In the genomic region with DNA sequence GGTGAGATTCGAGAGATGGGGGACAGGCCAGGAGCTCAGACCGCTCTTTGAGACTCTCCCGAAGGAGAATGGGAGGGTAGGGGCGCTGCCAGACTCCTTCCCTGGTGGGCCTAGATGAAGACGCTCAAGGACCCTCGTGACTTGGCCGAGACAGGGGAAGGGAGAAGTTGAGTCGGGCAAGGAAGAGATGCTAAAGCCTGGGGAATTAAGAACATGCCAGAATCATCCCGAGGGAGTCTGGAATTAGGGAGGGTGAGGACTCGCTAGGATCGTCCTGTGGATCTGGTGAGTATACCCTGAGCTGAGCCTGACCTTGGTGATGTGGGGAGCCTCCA, we compare ENCODE assay signal across 8 cellular contexts. TPM values are rescaled to one million over a fixed set of nuclear protein-coding genes. Genes with fewer than 3 reads are reported as not detected.
DNase-seq lines count a peak whose midpoint lies in the region; ATAC-seq and TF ChIP-seq lines count a peak whose summit lies in the region.

No MANE protein-coding gene starts in this region.

- H3K9ac ChIP-seq in iPS-15b (ENCODE audit: low read depth, low read length), result peak overlapping the region; percentile 96

- H3K27me3 ChIP-seq in iPS-15b (ENCODE audit: control insufficient read depth, insufficient read depth, low read length), result no peaks in the 10 kb centered on the region

- no peak for TF ChIP-seq CTCF in activated B cell treated with CpG ODN at 0.5 μM for 24 hours (IDR thresholded peaks at IDR 0.05)

- no peaks in the 10 kb centered on the region for H3K9me3 Mint-ChIP-seq in T-helper 2 cell treated with Interferon-gamma antibody and Interleukin-4, amounts not matched to agents 5 μg/mL and 100 μg/mL, for 36 hours
- H3K9me3 Mint-ChIP-seq in activated B cell treated with CpG ODN at 0.5 μM for 24 hours, result no peaks in the 10 kb centered on the region
- H3K9me3 Mint-ChIP-seq in stimulated activated naive CD8-positive, alpha-beta T cell treated with anti-CD3 and anti-CD28 coated beads, Interleukin-15, amount 100 ng/mL, for 72 hours, result no peaks in the 10 kb centered on the region

- H3K4me1 ChIP-seq in iPS-15b (ENCODE audit: control insufficient read depth, insufficient read depth, low read length), result no peaks in the 10 kb centered on the region

- DNase-seq in T-helper 2 cell treated with Interferon-gamma antibody and Interleukin-4, amounts not matched to agents 5 μg/mL and 100 μg/mL, for 36 hours (ENCODE audit: low spot score), result no peak
- no peak for DNase-seq in T-helper 2 cell
- DNase-seq in activated B cell treated with CpG ODN at 0.5 μM for 24 hours, result no peak
- DNase-seq in stimulated activated naive CD8-positive, alpha-beta T cell treated with anti-CD3 and anti-CD28 coated beads, Interleukin-15, amount 100 ng/mL, for 72 hours, result no peak
- no peak for DNase-seq in middle frontal gyrus (ENCODE audit: extremely low spot score, low spot score)
- no peak for DNase-seq in NCI-H226
- DNase-seq in NCI-H2171 treated with DMSO at 0.1 percent for 48 hours (lab: John Stamatoyannopoulos, UW), result no peak

- H3K36me3 Mint-ChIP-seq in T-helper 2 cell treated with Interferon-gamma antibody and Interleukin-4, amounts not matched to agents 5 μg/mL and 100 μg/mL, for 36 hours (ENCODE audit: low read depth), result peaks cover 64% of the 10 kb centered on the region
- peaks cover 29% of the 10 kb centered on the region for H3K36me3 Mint-ChIP-seq in activated B cell treated with CpG ODN at 0.5 μM for 24 hours (ENCODE audit: low read depth)

- peaks cover 29% of the 10 kb centered on the region for H3K4me1 Mint-ChIP-seq in T-helper 2 cell treated with Interferon-gamma antibody and Interleukin-4, amounts not matched to agents 5 μg/mL and 100 μg/mL, for 36 hours (ENCODE audit: low read depth)
- H3K4me1 Mint-ChIP-seq in activated B cell treated with CpG ODN at 0.5 μM for 24 hours, result peaks cover 17% of the 10 kb centered on the region
- peaks cover 34% of the 10 kb centered on the region for H3K4me1 Mint-ChIP-seq in stimulated activated naive CD8-positive, alpha-beta T cell treated with anti-CD3 and anti-CD28 coated beads, Interleukin-15, amount 100 ng/mL, for 72 hours

- POLR2A ChIA-PET in activated B cell treated with CpG ODN at 0.5 μM for 24 hours (lab: Charles Lee), result interaction anchor here (0.7 to 1.6 kb wide), 2 partner anchors 122 to 494 kb away, joined by 3 to 6 read pairs; a partner anchor contains a TSS

- peak overlapping the region; percentile 95 for H3K4me3 ChIP-seq in iPS-15b (ENCODE audit: low read depth, low read length)

- peak overlapping the region; percentile 98 for H3K4me3 Mint-ChIP-seq in T-helper 2 cell treated with Interferon-gamma antibody and Interleukin-4, amounts not matched to agents 5 μg/mL and 100 μg/mL, for 36 hours
- peak overlapping the region; percentile 84 for H3K4me3 Mint-ChIP-seq in activated B cell treated with CpG ODN at 0.5 μM for 24 hours
- peak overlapping the region; percentile 95 to 96 for H3K4me3 Mint-ChIP-seq in stimulated activated naive CD8-positive, alpha-beta T cell treated with anti-CD3 and anti-CD28 coated beads, Interleukin-15, amount 100 ng/mL, for 72 hours

- no peaks in the 10 kb centered on the region for H3K27me3 Mint-ChIP-seq in T-helper 2 cell treated with Interferon-gamma antibody and Interleukin-4, amounts not matched to agents 5 μg/mL and 100 μg/mL, for 36 hours (ENCODE audit: low read depth)
- H3K27me3 Mint-ChIP-seq in activated B cell treated with CpG ODN at 0.5 μM for 24 hours, result no peaks in the 10 kb centered on the region
- no peaks in the 10 kb centered on the region for H3K27me3 Mint-ChIP-seq in stimulated activated naive CD8-positive, alpha-beta T cell treated with anti-CD3 and anti-CD28 coated beads, Interleukin-15, amount 100 ng/mL, for 72 hours

- intact Hi-C loops in activated B cell treated with CpG ODN at 0.5 μM for 24 hours (cut with micrococcal nuclease), result loop anchor here (2.0 kb wide), 2 partner anchors 20 to 44 kb away; a partner anchor contains a TSS

- CTCF ChIA-PET in activated B cell treated with CpG ODN at 0.5 μM for 24 hours (lab: Charles Lee), result interaction anchor here (1.0 kb wide), 1 partner anchor 174 kb away, joined by 3 read pairs; no protein-coding TSS in a partner anchor

- H3K9me3 ChIP-seq in iPS-15b (ENCODE audit: control insufficient read depth, insufficient read depth, low read length), result no peaks in the 10 kb centered on the region

- peak overlapping the region; percentile 85 for H3K27ac Mint-ChIP-seq in T-helper 2 cell treated with Interferon-gamma antibody and Interleukin-4, amounts not matched to agents 5 μg/mL and 100 μg/mL, for 36 hours
- no peak overlapping the region for H3K27ac Mint-ChIP-seq in activated B cell treated with CpG ODN at 0.5 μM for 24 hours
- H3K27ac Mint-ChIP-seq in stimulated activated naive CD8-positive, alpha-beta T cell treated with anti-CD3 and anti-CD28 coated beads, Interleukin-15, amount 100 ng/mL, for 72 hours, result peak overlapping the region; percentile 97 to 99

- H3K36me3 ChIP-seq in iPS-15b (ENCODE audit: control insufficient read depth, insufficient read depth, low read length), result peaks cover 38% of the 10 kb centered on the region

- ATAC-seq in activated B cell treated with CpG ODN at 0.5 μM for 24 hours (ENCODE audit: low read depth), result no peak
- no peak for ATAC-seq in stimulated activated naive CD8-positive, alpha-beta T cell treated with anti-CD3 and anti-CD28 coated beads, Interleukin-15, amount 100 ng/mL, for 72 hours

RNA-seq across cellular contexts. Expression of a gene that starts 0.5 kb away (rescaled TPM):
- total RNA-seq in activated B cell treated with CpG ODN at 0.5 μM for 24 hours, result 2.4 and 3.3 TPM in 2 replicates

RNA-seq across cellular contexts. Expression of a gene that starts 14.1 kb away (rescaled TPM):
- 0.32 TPM in 1 of 2 replicates, not detected in the other for total RNA-seq in activated B cell treated with CpG ODN at 0.5 μM for 24 hours

RNA-seq across cellular contexts. Expression of a gene that starts 20.6 kb away (rescaled TPM):
- total RNA-seq in activated B cell treated with CpG ODN at 0.5 μM for 24 hours, result 0.49 and 0.93 TPM in 2 replicates

RNA-seq across cellular contexts. Expression of a gene that starts 21.2 kb away (rescaled TPM):
- 23.6 and 24.4 TPM in 2 replicates for total RNA-seq in activated B cell treated with CpG ODN at 0.5 μM for 24 hours

RNA-seq across cellular contexts. Expression of a gene that starts 21.3 kb away (rescaled TPM):
- total RNA-seq in activated B cell treated with CpG ODN at 0.5 μM for 24 hours, result not detected in 2 replicates
